In genomic region chr3:155394240-155394639, GRCh38 we compare ENCODE assay signal across 8 cellular contexts.
"Had no signal": no experiment of that assay in that cellular context is flagged by ENCODE, and none has a peak within 500 bp of the region (broad histone marks: within the 10 kb centered on the region; RNA-seq: fewer than 3 reads in every experiment).

No MANE protein-coding gene starts in this region.

- H3K9ac ChIP-seq: GM23248 had no signal

- H3K4me3 ChIP-seq: GM23248 had no signal

- H3K27ac ChIP-seq: GM23248, HL-60 had no signal

- DNase-seq: GM23248, GOT3, H9, HCEC 1CT, Kasumi-1, KG1 had no signal

- FAIRE-seq: H54 had no signal

- H2AFZ ChIP-seq: GM23248 had no signal
